12 cellular contexts compared by ENCODE assay signal in genomic region chr14:72614365-72614764, GRCh38.
"Had no signal": no experiment of that assay in that cellular context is flagged by ENCODE, and none has a peak within 500 bp of the region (broad histone marks: within the 10 kb centered on the region; RNA-seq: fewer than 3 reads in every experiment).

No MANE protein-coding gene starts in this region.

- H3K27me3 ChIP-seq: gastroesophageal sphincter, SJCRH30, stomach had no signal

- H3K27ac ChIP-seq: SJCRH30, thoracic aorta had no signal

- H3K36me3 Mint-ChIP-seq: natural killer cell had no signal

- H3K36me3 ChIP-seq: gastroesophageal sphincter, SJCRH30, stomach, thoracic aorta had no signal

- H3K4me3 ChIP-seq: coronary artery, gastroesophageal sphincter, SJCRH30, stomach, thoracic aorta had no signal

- H3K4me3 Mint-ChIP-seq: activated naive CD4-positive, alpha-beta T cell treated with anti-CD3 and anti-CD28 coated beads for 36 hours; natural killer cell had no signal

- H3K9me3 ChIP-seq: gastroesophageal sphincter, SJCRH30, stomach, thoracic aorta had no signal

- H3K9me3 Mint-ChIP-seq: activated naive CD4-positive, alpha-beta T cell treated with anti-CD3 and anti-CD28 coated beads for 36 hours; natural killer cell had no signal

- ATAC-seq: gastroesophageal sphincter, natural killer cell had no signal

- DNase-seq: activated CD4-positive, alpha-beta T cell treated with anti-CD3 and anti-CD28 coated beads, Interleukin-2, amount 50 U/mL, for 4 hours; activated naive CD4-positive, alpha-beta T cell treated with anti-CD3 and anti-CD28 coated beads for 36 hours; effector CD8-positive, alpha-beta T cell; hypothalamus; mammary epithelial cell; natural killer cell; SJCRH30; stimulated activated CD4-positive, alpha-beta T cell treated with anti-CD3 and anti-CD28 coated beads, Interleukin-15, amount 100 ng/mL, for 24 hours; stomach had no signal

- H3K4me1 ChIP-seq: SJCRH30 had no signal

- H3K27ac Mint-ChIP-seq: activated naive CD4-positive, alpha-beta T cell treated with anti-CD3 and anti-CD28 coated beads for 36 hours; natural killer cell had no signal
